Comparison of ENCODE assay signal across 8 cellular contexts in genomic region chr5:140633081-140633471, GRCh38. TPM values are rescaled to one million over a fixed set of nuclear protein-coding genes. Genes with fewer than 3 reads are reported as not detected.
DNase-seq lines count a peak whose midpoint lies in the region; ATAC-seq and TF ChIP-seq lines count a peak whose summit lies in the region.

TSS of gene CD14 (minus strand) at chr5:140633175. CDS start at chr5:140633071, 104 bp downstream.

- H3K4me3 Mint-ChIP-seq in endodermal cell: no peak within 1 kb of the TSS

- H3K27me3 ChIP-seq in endodermal cell (ENCODE audit: control insufficient read depth, insufficient read depth, low read length, poor library complexity, severe bottlenecking) (peaks cover 39% of the 10 kb centered on the region), mucosa of stomach (ENCODE audit: control insufficient read depth, insufficient read depth, low read length) (no peaks in the 10 kb centered on the region)

- peaks cover 14% of the 10 kb centered on the region for H3K27me3 Mint-ChIP-seq in endodermal cell (ENCODE audit: insufficient read depth)

- peaks cover 3% of the 10 kb centered on the region for H3K4me1 ChIP-seq in endodermal cell (ENCODE audit: control insufficient read depth, insufficient read depth, low read length)
- peaks cover 12% of the 10 kb centered on the region for H3K4me1 ChIP-seq in mucosa of stomach (ENCODE audit: control insufficient read depth, insufficient read depth, low read length)

- H3K27ac ChIP-seq in RWPE1 (peak within 1 kb of the TSS; percentile 60), endodermal cell (ENCODE audit: low read depth, low read length) (no peak within 1 kb of the TSS)

- CTCF ChIA-PET in RWPE1 (lab: Yijun Ruan, JAX): interaction anchor here (0.7 to 0.8 kb wide), 2 partner anchors 11 to 85 kb away, joined by 5 read pairs; partner anchors contain the start of gene EIF4EBP3

- no peak; the same call in 1 of the 2 replicates for TF ChIP-seq CTCF in AG10803 (conservative IDR thresholded peaks at IDR 0.05; ENCODE audit: low read length)
- TF ChIP-seq CTCF in RWPE1 (conservative IDR thresholded peaks at IDR 0.05; ENCODE audit: low read depth): no peak
- TF ChIP-seq CTCF in endodermal cell (conservative IDR thresholded peaks at IDR 0.05): no peak

- H3K4me3 ChIP-seq in AG10803 (ENCODE audit: low read length) (peak within 1 kb of the TSS; percentile 59), endodermal cell (ENCODE audit: low read length) (peak within 1 kb of the TSS; percentile 47), mucosa of stomach (ENCODE audit: low read length) (peak within 1 kb of the TSS; percentile 48)

- H3K9me3 ChIP-seq in endodermal cell (ENCODE audit: control insufficient read depth, low read length) (peaks cover 27% of the 10 kb centered on the region), mucosa of stomach (ENCODE audit: control insufficient read depth, low read length) (no peaks in the 10 kb centered on the region)

- 52 to 58% methylated on average over 6 to 11 of the region's 11 CpGs for WGBS in endodermal cell (ENCODE audit: insufficient coverage in 1 of 2, insufficient read length in 1 of 2), 2 experiments

- POLR2A ChIA-PET in RWPE1 (lab: Yijun Ruan, JAX; ENCODE audit: low non-redundant PET): no interaction called here

- peaks cover 2% of the 10 kb centered on the region for H3K36me3 Mint-ChIP-seq in endodermal cell (ENCODE audit: low read depth)

- ATAC-seq in GM19452 (IDR thresholded peaks at IDR 0.05; ENCODE audit: unreplicated experiment) (peak; percentile 10), HG03571 (IDR thresholded peaks at IDR 0.05; ENCODE audit: unreplicated experiment) (no peak)

- H3K9ac ChIP-seq in endodermal cell (ENCODE audit: extremely low read depth, low read length, poor library complexity, severe bottlenecking) (no peak within 1 kb of the TSS), mucosa of stomach (ENCODE audit: low read length) (peak within 1 kb of the TSS; percentile 62)

- no peak within 1 kb of the TSS for H3K27ac Mint-ChIP-seq in endodermal cell

- H3K4me1 Mint-ChIP-seq in endodermal cell: peaks cover 1% of the 10 kb centered on the region

- H3K36me3 ChIP-seq in endodermal cell (ENCODE audit: control insufficient read depth, insufficient read depth, low read length) (no peaks in the 10 kb centered on the region), mucosa of stomach (ENCODE audit: control insufficient read depth, insufficient read depth, low read length) (no peaks in the 10 kb centered on the region)

- peaks cover 49% of the 10 kb centered on the region for H3K9me3 Mint-ChIP-seq in endodermal cell

- DNase-seq in AG10803 (ENCODE audit: low read depth) (peak; percentile 39), RWPE1 (ENCODE audit: low spot score) (peak; percentile 89), endodermal cell (no peak), NCI-H1048 (lab: John Stamatoyannopoulos, UW) (no peak), retina (no peak)

RNA-seq across cellular contexts. Expression of gene CD14, which starts in this region (rescaled TPM):
- under 1 TPM in 1 of 2 donors, not detected in 1; 0.18 TPM for total RNA-seq in endodermal cell
- 0.36 TPM for polyA plus RNA-seq in endodermal cell (2013, experiment 1 of 2)
- 0.79 TPM for polyA plus RNA-seq in endodermal cell (2013, experiment 2 of 2)

Comparison
In these comparisons a context has a peak if more than half of its experiments do, and no peak if none do; other contexts are left out.
1. DNase-seq: peak in AG10803 (single experiment) and RWPE1 (single experiment); none in endodermal cell (single experiment), NCI-H1048 (single experiment) and retina (single experiment).
2. Peak in every context shown above with its lines, with median percentiles within 50 percentile points of each other: H3K4me3 ChIP-seq.